ENCODE assay signal across 14 cellular contexts in the genomic region with DNA sequence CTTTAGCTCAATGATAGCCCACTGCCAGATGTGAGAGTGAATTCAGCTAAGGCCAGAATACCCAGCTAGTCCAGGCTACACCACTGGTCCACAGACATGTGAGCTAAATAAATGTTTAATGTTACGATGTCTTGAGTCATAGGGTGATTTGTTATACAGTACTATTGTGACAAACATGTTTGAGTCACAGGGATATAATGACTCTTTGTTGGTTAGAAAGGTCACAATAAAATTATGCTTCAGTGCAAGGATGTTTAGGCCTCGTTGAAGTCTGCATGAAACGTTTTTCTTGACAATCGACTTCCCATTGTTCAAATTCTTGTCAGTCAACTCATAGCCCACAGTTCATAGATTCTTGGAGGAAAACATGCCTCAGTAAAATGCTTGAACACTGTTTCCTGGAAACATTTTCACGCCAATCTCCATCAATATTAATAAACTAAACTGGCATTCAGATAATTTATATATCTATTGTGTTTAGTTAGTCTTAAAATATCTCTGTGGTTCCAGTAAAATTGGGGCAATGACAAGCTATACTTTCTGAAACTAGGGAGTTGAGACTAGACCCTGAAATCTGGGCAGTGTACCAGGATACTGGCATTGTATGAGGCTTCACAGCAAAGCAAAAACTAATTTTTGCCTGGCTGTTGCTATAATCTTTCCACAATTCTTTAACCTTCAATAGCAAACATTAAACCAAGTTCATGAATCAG.
DNase-seq lines count a peak whose midpoint lies in the region; ATAC-seq and TF ChIP-seq lines count a peak whose summit lies in the region.
"Had no signal": no experiment of that assay in that cellular context is flagged by ENCODE, and none has a peak within 500 bp of the region (broad histone marks: within the 10 kb centered on the region; RNA-seq: fewer than 3 reads in every experiment).

No MANE protein-coding gene starts in this region.

- H3K9me3 ChIP-seq in MM.1S (replicated peaks; ENCODE audit: insufficient read depth, low read length), result no peaks in the 10 kb centered on the region

- no peaks in the 10 kb centered on the region for H4K20me1 ChIP-seq in MM.1S (ENCODE audit: insufficient read depth, low read length)

- no peak overlapping the region for H3K9ac ChIP-seq in MM.1S (ENCODE audit: low read length)
- H3K9ac ChIP-seq: parathyroid adenoma had no signal

- ATAC-seq in HG03432 (IDR thresholded peaks at IDR 0.05; ENCODE audit: unreplicated experiment), result peak; percentile 9
- ATAC-seq: HCT116, SK-N-SH treated with all-trans-retinoic acid at 6 μM for 48 hours had no signal

- H3K36me3 ChIP-seq in MM.1S (replicated peaks; ENCODE audit: insufficient read depth, low read length), result no peaks in the 10 kb centered on the region

- H3K4me1 ChIP-seq in MM.1S (ENCODE audit: low read length), result peaks cover 4% of the 10 kb centered on the region; the same call in 1 of the 2 replicates
- H3K4me1 ChIP-seq: parathyroid adenoma had no signal

- H3K9me2 ChIP-seq in MM.1S (replicated peaks; ENCODE audit: insufficient read depth, low read length), result no peaks in the 10 kb centered on the region

- no peak overlapping the region for H3K4me2 ChIP-seq in MM.1S (ENCODE audit: low read depth, low read length)

- H3K27ac ChIP-seq in MM.1S (ENCODE audit: low read length), result no peak overlapping the region
- H3K27ac ChIP-seq: parathyroid adenoma had no signal

- H2AFZ ChIP-seq in MM.1S (ENCODE audit: low read length), result no peak overlapping the region
- H2AFZ ChIP-seq: parathyroid adenoma had no signal

- DNase-seq in AG08396 (ENCODE audit: low spot score) (peak; percentile 42), astrocyte of the hippocampus (ENCODE audit: low read depth, low spot score) (peak; percentile 81), kidney tubule cell (ENCODE audit: low spot score) (peak; percentile 95), NCI-H1092 treated with DMSO at 0.1 percent for 48 hours (lab: John Stamatoyannopoulos, UW) (no peak), MM.1S (no peak), NOMO-1 treated with dmso at 0.1 percent for 144 hours (lab: John Stamatoyannopoulos, UW; ENCODE audit: unreplicated experiment) (no peak), NCI-H446 (lab: John Stamatoyannopoulos, UW) (no peak)
- DNase-seq: activated B cell treated with CpG ODN at 0.5 μM for 24 hours; activated CD8-positive, alpha-beta memory T cell treated with anti-CD3 and anti-CD28 coated beads, Interleukin-2, amount 50 U/mL, for 48 hours; hypothalamus had no signal

- no peaks in the 10 kb centered on the region for H3F3A ChIP-seq in MM.1S (ENCODE audit: insufficient read depth, low read length)

- no peaks in the 10 kb centered on the region for H3K79me2 ChIP-seq in MM.1S (ENCODE audit: low read length)
- H3K79me2 ChIP-seq: parathyroid adenoma had no signal

- no peak for TF ChIP-seq CTCF in MM.1S (IDR thresholded peaks at IDR 0.05; ENCODE audit: low read length)

- H3K27me3 ChIP-seq in MM.1S (replicated peaks; ENCODE audit: insufficient read depth, low read length), result no peaks in the 10 kb centered on the region

- H3K4me3 ChIP-seq in MM.1S (ENCODE audit: low read length), result no peak overlapping the region

Comparison
In these comparisons a context has a peak if more than half of its experiments do, and no peak if none do; other contexts are left out.
1. DNase-seq: peak in AG08396 (single experiment), astrocyte of the hippocampus (single experiment) and kidney tubule cell (single experiment); none in NCI-H1092 treated with DMSO at 0.1 percent for 48 hours (single experiment), MM.1S (single experiment), NOMO-1 treated with dmso at 0.1 percent for 144 hours (single experiment) and NCI-H446 (0 of 2).